ENCODE assay signal across 1 cellular context in the genomic region with DNA sequence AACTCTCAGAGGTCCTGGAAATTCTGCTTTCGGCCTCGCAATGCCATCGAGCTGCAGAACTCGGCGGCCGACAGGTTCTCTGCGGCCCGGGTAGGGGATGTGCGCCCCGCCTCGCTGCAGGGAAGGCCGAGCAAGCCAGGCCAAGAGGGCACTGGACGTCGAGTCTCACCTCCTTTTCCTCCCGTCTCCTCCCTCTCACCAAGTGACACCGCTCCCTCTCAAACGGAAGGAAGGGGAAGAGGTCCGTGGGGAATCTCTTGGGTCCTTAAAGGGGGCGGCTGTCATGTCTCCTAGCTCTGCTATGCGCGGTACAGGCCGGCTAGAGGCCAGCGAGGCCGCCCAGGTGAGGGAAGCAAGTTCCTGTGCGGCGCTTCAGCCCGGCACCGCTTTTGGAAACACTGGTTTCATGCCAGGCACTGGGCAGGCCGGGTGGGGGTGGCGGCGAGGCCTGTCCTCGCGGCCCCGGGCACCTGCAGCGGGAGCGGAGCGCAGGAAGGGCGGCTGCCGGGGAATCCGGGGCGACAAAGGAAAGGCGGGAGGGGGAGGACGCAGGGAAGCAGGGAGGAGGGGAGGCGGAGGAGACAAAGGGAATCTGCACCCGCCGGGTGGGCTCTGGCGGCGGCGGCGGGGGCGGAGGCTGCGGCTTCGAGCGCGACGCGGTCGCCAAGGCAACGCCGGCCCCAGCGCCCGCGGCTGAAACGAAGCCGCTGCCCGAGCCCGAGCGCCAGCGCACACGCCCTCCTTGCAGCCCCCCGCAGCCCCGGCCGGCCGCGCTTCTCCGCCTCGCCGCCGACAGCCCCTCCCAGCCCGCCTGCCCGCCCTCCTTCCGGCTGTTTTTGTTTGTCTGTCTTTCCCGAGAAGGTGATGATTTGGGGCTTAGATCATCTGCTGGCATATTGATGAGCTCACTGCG.
TF ChIP-seq lines count a peak whose summit lies in the region.

No MANE protein-coding gene starts in this region.

TF ChIP-seq in SK-N-SH treated with all-trans-retinoic acid at 6 μM for 48 hours, 23 proteins besides CTCF, POLR2A, EP300 and RAD21 (continued from another document):
- TF ChIP-seq, protein P1, sequence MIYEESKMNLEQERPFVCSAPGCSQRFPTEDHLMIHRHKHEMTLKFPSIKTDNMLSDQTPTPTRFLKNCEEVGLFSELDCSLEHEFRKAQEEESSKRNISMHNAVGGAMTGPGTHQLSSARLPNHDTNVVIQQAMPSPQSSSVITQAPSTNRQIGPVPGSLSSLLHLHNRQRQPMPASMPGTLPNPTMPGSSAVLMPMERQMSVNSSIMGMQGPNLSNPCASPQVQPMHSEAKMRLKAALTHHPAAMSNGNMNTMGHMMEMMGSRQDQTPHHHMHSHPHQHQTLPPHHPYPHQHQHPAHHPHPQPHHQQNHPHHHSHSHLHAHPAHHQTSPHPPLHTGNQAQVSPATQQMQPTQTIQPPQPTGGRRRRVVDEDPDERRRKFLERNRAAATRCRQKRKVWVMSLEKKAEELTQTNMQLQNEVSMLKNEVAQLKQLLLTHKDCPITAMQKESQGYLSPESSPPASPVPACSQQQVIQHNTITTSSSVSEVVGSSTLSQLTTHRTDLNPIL (CRISPR knock-in tag; IDR thresholded peaks at IDR 0.05; ENCODE audit: low read depth): no peak
- no peak for TF ChIP-seq ZNF565 (CRISPR knock-in tag; conservative IDR thresholded peaks at IDR 0.05; ENCODE audit: low read depth)
- no peak for TF ChIP-seq ISL1 (CRISPR knock-in tag; IDR thresholded peaks at IDR 0.05)
- TF ChIP-seq OSR1 (CRISPR knock-in tag; IDR thresholded peaks at IDR 0.05): no peak
- no peak for TF ChIP-seq RARB (CRISPR knock-in tag; IDR thresholded peaks at IDR 0.05)
- no peak for TF ChIP-seq ZNF70 (CRISPR knock-in tag; IDR thresholded peaks at IDR 0.05)
- TF ChIP-seq ZFP30 (CRISPR knock-in tag; IDR thresholded peaks at IDR 0.05): no peak
- no peak for TF ChIP-seq CSDC2 (CRISPR knock-in tag; IDR thresholded peaks at IDR 0.05)
- no peak for TF ChIP-seq ESRRG (CRISPR knock-in tag; IDR thresholded peaks at IDR 0.05)
- TF ChIP-seq, protein P2, sequence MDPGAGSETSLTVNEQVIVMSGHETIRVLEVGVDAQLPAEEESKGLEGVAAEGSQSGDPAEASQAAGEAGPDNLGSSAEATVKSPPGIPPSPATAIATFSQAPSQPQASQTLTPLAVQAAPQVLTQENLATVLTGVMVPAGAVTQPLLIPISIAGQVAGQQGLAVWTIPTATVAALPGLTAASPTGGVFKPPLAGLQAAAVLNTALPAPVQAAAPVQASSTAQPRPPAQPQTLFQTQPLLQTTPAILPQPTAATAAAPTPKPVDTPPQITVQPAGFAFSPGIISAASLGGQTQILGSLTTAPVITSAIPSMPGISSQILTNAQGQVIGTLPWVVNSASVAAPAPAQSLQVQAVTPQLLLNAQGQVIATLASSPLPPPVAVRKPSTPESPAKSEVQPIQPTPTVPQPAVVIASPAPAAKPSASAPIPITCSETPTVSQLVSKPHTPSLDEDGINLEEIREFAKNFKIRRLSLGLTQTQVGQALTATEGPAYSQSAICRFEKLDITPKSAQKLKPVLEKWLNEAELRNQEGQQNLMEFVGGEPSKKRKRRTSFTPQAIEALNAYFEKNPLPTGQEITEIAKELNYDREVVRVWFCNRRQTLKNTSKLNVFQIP (CRISPR knock-in tag; IDR thresholded peaks at IDR 0.05; ENCODE audit: borderline replicate concordance, low read depth): no peak
- TF ChIP-seq, protein P3, sequence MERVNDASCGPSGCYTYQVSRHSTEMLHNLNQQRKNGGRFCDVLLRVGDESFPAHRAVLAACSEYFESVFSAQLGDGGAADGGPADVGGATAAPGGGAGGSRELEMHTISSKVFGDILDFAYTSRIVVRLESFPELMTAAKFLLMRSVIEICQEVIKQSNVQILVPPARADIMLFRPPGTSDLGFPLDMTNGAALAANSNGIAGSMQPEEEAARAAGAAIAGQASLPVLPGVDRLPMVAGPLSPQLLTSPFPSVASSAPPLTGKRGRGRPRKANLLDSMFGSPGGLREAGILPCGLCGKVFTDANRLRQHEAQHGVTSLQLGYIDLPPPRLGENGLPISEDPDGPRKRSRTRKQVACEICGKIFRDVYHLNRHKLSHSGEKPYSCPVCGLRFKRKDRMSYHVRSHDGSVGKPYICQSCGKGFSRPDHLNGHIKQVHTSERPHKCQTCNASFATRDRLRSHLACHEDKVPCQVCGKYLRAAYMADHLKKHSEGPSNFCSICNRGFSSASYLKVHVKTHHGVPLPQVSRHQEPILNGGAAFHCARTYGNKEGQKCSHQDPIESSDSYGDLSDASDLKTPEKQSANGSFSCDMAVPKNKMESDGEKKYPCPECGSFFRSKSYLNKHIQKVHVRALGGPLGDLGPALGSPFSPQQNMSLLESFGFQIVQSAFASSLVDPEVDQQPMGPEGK (CRISPR knock-in tag; IDR thresholded peaks at IDR 0.05; ENCODE audit: borderline replicate concordance): no peak
- no peak for TF ChIP-seq PPARA (CRISPR knock-in tag; IDR thresholded peaks at IDR 0.05; ENCODE audit: borderline replicate concordance)
